Comparison of ENCODE assay signal across 25 cellular contexts in the genomic region with DNA sequence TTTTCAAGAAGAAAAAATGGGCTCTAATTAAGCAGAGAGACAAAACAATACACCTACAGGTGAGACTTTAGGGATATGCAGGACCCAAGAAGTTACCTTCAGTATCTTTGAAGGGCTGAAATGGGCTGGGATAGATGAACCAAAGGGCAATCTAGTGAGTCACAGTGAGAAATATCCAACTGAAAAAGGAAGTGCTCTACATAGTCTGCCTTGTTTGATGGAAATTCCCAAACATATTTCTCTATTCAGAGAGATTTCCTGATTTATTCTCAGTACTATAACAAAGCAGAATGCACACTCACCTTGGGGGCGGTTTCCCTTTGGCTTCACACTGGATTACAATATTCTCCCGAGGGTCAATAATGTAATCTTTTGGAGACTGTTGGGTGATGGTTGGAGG.
DNase-seq lines count a peak whose midpoint lies in the region; ATAC-seq, FAIRE-seq and TF ChIP-seq lines count a peak whose summit lies in the region.
"Had no signal": no experiment of that assay in that cellular context is flagged by ENCODE, and none has a peak within 500 bp of the region (broad histone marks: within the 10 kb centered on the region; RNA-seq: fewer than 3 reads in every experiment).

No MANE protein-coding gene starts in this region.

- H3K9me3 Mint-ChIP-seq in astrocyte (ENCODE audit: unreplicated experiment), result no peaks in the 10 kb centered on the region
- peaks cover 4% of the 10 kb centered on the region for H3K9me3 Mint-ChIP-seq in stimulated activated effector memory CD8-positive, alpha-beta T cell treated with anti-CD3 and anti-CD28 coated beads, Interleukin-12 subunit alpha, Interleukin-12 subunit beta, amount 100 ng/mL, for 72 hours
- H3K9me3 Mint-ChIP-seq in naive thymus-derived CD8-positive, alpha-beta T cell, result no peaks in the 10 kb centered on the region
- H3K9me3 Mint-ChIP-seq: CD14-positive monocyte; naive thymus-derived CD4-positive, alpha-beta T cell; stimulated activated naive CD8-positive, alpha-beta T cell treated with anti-CD3 and anti-CD28 coated beads, Interleukin-15, Interleukin-2, amounts not matched to agents 100 ng/mL and 50 ng/mL, for 24 hours; T-cell; type B pancreatic cell had no signal

- H3K4me3 ChIP-seq in astrocyte (ENCODE audit: insufficient read depth, low read depth, low read length), result no peak overlapping the region

- no peak overlapping the region for H3K4me3 Mint-ChIP-seq in astrocyte (ENCODE audit: unreplicated experiment)
- no peak overlapping the region for H3K4me3 Mint-ChIP-seq in stimulated activated effector memory CD8-positive, alpha-beta T cell treated with anti-CD3 and anti-CD28 coated beads, Interleukin-12 subunit alpha, Interleukin-12 subunit beta, amount 100 ng/mL, for 72 hours
- no peak overlapping the region for H3K4me3 Mint-ChIP-seq in naive thymus-derived CD8-positive, alpha-beta T cell
- H3K4me3 Mint-ChIP-seq: CD14-positive monocyte; naive thymus-derived CD4-positive, alpha-beta T cell; stimulated activated naive CD8-positive, alpha-beta T cell treated with anti-CD3 and anti-CD28 coated beads, Interleukin-15, Interleukin-2, amounts not matched to agents 100 ng/mL and 50 ng/mL, for 24 hours; T-cell; type B pancreatic cell had no signal

- H3K9me3 ChIP-seq in astrocyte (ENCODE audit: insufficient read depth, low read depth, low read length), result no peaks in the 10 kb centered on the region

- TF ChIP-seq CTCF in astrocyte (IDR thresholded peaks at IDR 0.05; ENCODE audit: insufficient read depth, low read depth, low read length) (no peak), foreskin keratinocyte (conservative IDR thresholded peaks at IDR 0.05) (no peak)

- peaks cover 37% of the 10 kb centered on the region for H3K4me1 Mint-ChIP-seq in astrocyte (ENCODE audit: low read depth, unreplicated experiment)
- H3K4me1 Mint-ChIP-seq in stimulated activated effector memory CD8-positive, alpha-beta T cell treated with anti-CD3 and anti-CD28 coated beads, Interleukin-12 subunit alpha, Interleukin-12 subunit beta, amount 100 ng/mL, for 72 hours, result no peaks in the 10 kb centered on the region
- H3K4me1 Mint-ChIP-seq in naive thymus-derived CD8-positive, alpha-beta T cell, result peaks cover 0 to 17% (median 9%) of the 10 kb centered on the region in 4 donors
- H3K4me1 Mint-ChIP-seq: CD14-positive monocyte; naive thymus-derived CD4-positive, alpha-beta T cell had no signal

- no peaks in the 10 kb centered on the region for H4K20me1 ChIP-seq in astrocyte (ENCODE audit: insufficient read depth, low read length)

- peak overlapping the region; percentile 21 for H3K4me2 ChIP-seq in astrocyte (ENCODE audit: low read length)

- TF ChIP-seq POLR2A in H54 (IDR thresholded peaks at IDR 0.05; ENCODE audit: low read depth, low read length), result no peak

- DNase-seq in A172 (ENCODE audit: low spot score) (peak; percentile 27), H54 (ENCODE audit: insufficient read length, low spot score) (no peak), astrocyte (ENCODE audit: low read depth) (no peak), foreskin keratinocyte (peak in 1 of 2 donors; percentile 56), substantia nigra (lab: John Stamatoyannopoulos, UW) (no peak)
- no peak for DNase-seq in stimulated activated effector memory CD8-positive, alpha-beta T cell treated with anti-CD3 and anti-CD28 coated beads, Interleukin-12 subunit alpha, Interleukin-12 subunit beta, amount 100 ng/mL, for 72 hours (ENCODE audit: low spot score in 2 of 2)
- no peak for DNase-seq in naive thymus-derived CD8-positive, alpha-beta T cell
- DNase-seq: activated CD4-positive, alpha-beta T cell treated with anti-CD3 and anti-CD28 coated beads, Interleukin-2, amount 50 U/mL, for 1 hour; activated CD8-positive, alpha-beta memory T cell treated with anti-CD3 and anti-CD28 coated beads, Interleukin-2, amount 50 U/mL, for 4 hours; activated effector memory CD4-positive, alpha-beta T cell treated with Interleukin-2 at 50 U/mL for 16 hours; DMS153; hippocampal formation; islet precursor cell; Karpas-422; naive thymus-derived CD4-positive, alpha-beta T cell; NCI-H1092 treated with DMSO at 0.1 percent for 48 hours; NCI-H2081 treated with DMSO at 0.1 percent for 48 hours; NCI-H510A treated with DMSO at 0.1 percent for 48 hours; posterior cingulate gyrus; stimulated activated CD4-positive, alpha-beta T cell treated with anti-CD3 and anti-CD28 coated beads, Interleukin-2, amount 100 ng/mL, for 24 hours; T-cell had no signal

- ATAC-seq in foreskin keratinocyte (peak; percentile 82), HG03571 (IDR thresholded peaks at IDR 0.05; ENCODE audit: unreplicated experiment) (no peak)
- ATAC-seq in stimulated activated effector memory CD8-positive, alpha-beta T cell treated with anti-CD3 and anti-CD28 coated beads, Interleukin-12 subunit alpha, Interleukin-12 subunit beta, amount 100 ng/mL, for 72 hours, result no peak
- no peak for ATAC-seq in naive thymus-derived CD8-positive, alpha-beta T cell
- ATAC-seq: naive thymus-derived CD4-positive, alpha-beta T cell; T-cell had no signal

- H3K27ac Mint-ChIP-seq in astrocyte (ENCODE audit: unreplicated experiment), result peak overlapping the region; percentile 77
- H3K27ac Mint-ChIP-seq in stimulated activated effector memory CD8-positive, alpha-beta T cell treated with anti-CD3 and anti-CD28 coated beads, Interleukin-12 subunit alpha, Interleukin-12 subunit beta, amount 100 ng/mL, for 72 hours, result no peak overlapping the region
- peak overlapping the region in 1 of 10 donors; percentile 8 for H3K27ac Mint-ChIP-seq in naive thymus-derived CD8-positive, alpha-beta T cell
- H3K27ac Mint-ChIP-seq: CD14-positive monocyte; naive thymus-derived CD4-positive, alpha-beta T cell; stimulated activated naive CD8-positive, alpha-beta T cell treated with anti-CD3 and anti-CD28 coated beads, Interleukin-15, Interleukin-2, amounts not matched to agents 100 ng/mL and 50 ng/mL, for 24 hours; T-cell had no signal

- no peak overlapping the region for H3K9ac ChIP-seq in astrocyte (ENCODE audit: low read length)

- POLR2A ChIA-PET in naive thymus-derived CD8-positive, alpha-beta T cell (lab: Charles Lee), result no interaction called here

- H3K27me3 ChIP-seq in astrocyte (ENCODE audit: insufficient read depth, low read length), result no peaks in the 10 kb centered on the region
- no peaks in the 10 kb centered on the region for H3K27me3 ChIP-seq in foreskin keratinocyte

- H2AFZ ChIP-seq in astrocyte (ENCODE audit: low read depth, low read length), result no peak overlapping the region

- H3K36me3 ChIP-seq in astrocyte (ENCODE audit: insufficient read depth, low read length), result no peaks in the 10 kb centered on the region

- H3K27ac ChIP-seq in astrocyte (ENCODE audit: low read depth, low read length) (peak overlapping the region; percentile 15), foreskin keratinocyte (no peak overlapping the region), substantia nigra (ENCODE audit: low read depth, low read length, poor library complexity, severe bottlenecking) (no peak overlapping the region)

- H3K36me3 Mint-ChIP-seq in astrocyte (ENCODE audit: low read depth, unreplicated experiment), result no peaks in the 10 kb centered on the region
- H3K36me3 Mint-ChIP-seq in stimulated activated effector memory CD8-positive, alpha-beta T cell treated with anti-CD3 and anti-CD28 coated beads, Interleukin-12 subunit alpha, Interleukin-12 subunit beta, amount 100 ng/mL, for 72 hours, result no peaks in the 10 kb centered on the region
- peaks cover 10 to 65% (median 25%) of the 10 kb centered on the region in 3 donors for H3K36me3 Mint-ChIP-seq in naive thymus-derived CD8-positive, alpha-beta T cell
- H3K36me3 Mint-ChIP-seq: CD14-positive monocyte, T-cell, type B pancreatic cell had no signal

- peaks cover 7% of the 10 kb centered on the region for H3K4me1 ChIP-seq in astrocyte (ENCODE audit: insufficient read depth, low read length)
- H3K4me1 ChIP-seq in foreskin keratinocyte, result peaks cover 18% of the 10 kb centered on the region

- H3K79me2 ChIP-seq in astrocyte (ENCODE audit: insufficient read depth, low read length), result no peaks in the 10 kb centered on the region

- peak; percentile 23 for FAIRE-seq in H54 (lab: Jason Lieb, UNC)
- no peak for FAIRE-seq in astrocyte (lab: Jason Lieb, UNC)

- H3K27me3 Mint-ChIP-seq in astrocyte (ENCODE audit: low read depth, unreplicated experiment), result no peaks in the 10 kb centered on the region
- H3K27me3 Mint-ChIP-seq in naive thymus-derived CD8-positive, alpha-beta T cell, result peaks cover 0 to 1% (median 0%) of the 10 kb centered on the region in 5 donors
- H3K27me3 Mint-ChIP-seq: stimulated activated naive CD8-positive, alpha-beta T cell treated with anti-CD3 and anti-CD28 coated beads, Interleukin-15, Interleukin-2, amounts not matched to agents 100 ng/mL and 50 ng/mL, for 24 hours; type B pancreatic cell had no signal
